In the genomic region with DNA sequence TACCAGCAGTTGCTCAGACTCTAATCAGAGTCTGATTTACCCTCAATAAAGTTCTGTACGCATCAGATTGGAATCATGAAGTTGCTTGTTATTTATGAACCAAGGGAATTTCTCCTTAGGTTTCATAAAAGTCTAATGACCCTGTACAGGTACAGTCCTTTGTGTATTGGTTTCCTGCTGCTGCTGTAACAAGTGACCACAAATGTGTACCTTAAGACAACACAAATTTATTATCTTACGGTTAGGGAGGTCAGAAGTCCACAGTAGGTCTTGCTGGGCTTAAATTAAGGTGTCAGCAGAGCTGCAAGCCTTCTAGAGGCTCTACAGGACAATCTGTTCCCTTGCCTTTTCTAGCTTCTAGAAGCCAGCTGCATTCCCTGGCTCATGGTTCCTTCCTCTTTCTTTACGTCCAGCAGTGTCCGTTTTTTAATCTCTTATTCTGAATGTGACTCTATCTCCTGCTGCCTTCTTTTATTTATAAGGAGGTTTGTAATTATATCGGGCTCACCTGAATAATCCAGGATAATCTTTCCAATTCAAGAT, we compare ENCODE assay signal across 1 cellular context.
TF ChIP-seq lines count a peak whose summit lies in the region.

No MANE protein-coding gene starts in this region.

TF ChIP-seq in HepG2, 621 proteins besides CTCF, POLR2A, EP300 and RAD21:
- no peak for TF ChIP-seq NR2F6 (IDR thresholded peaks at IDR 0.05)
- no peak for TF ChIP-seq NR2F6 (CRISPR knock-in tag; IDR thresholded peaks at IDR 0.05)
- TF ChIP-seq ZNF792 (CRISPR knock-in tag; IDR thresholded peaks at IDR 0.05) = no peak
- peak; percentile 96 for TF ChIP-seq ZNF12 (CRISPR knock-in tag; IDR thresholded peaks at IDR 0.05)
- TF ChIP-seq JUN (CRISPR knock-in tag; IDR thresholded peaks at IDR 0.05) = no peak
- TF ChIP-seq, protein P1, sequence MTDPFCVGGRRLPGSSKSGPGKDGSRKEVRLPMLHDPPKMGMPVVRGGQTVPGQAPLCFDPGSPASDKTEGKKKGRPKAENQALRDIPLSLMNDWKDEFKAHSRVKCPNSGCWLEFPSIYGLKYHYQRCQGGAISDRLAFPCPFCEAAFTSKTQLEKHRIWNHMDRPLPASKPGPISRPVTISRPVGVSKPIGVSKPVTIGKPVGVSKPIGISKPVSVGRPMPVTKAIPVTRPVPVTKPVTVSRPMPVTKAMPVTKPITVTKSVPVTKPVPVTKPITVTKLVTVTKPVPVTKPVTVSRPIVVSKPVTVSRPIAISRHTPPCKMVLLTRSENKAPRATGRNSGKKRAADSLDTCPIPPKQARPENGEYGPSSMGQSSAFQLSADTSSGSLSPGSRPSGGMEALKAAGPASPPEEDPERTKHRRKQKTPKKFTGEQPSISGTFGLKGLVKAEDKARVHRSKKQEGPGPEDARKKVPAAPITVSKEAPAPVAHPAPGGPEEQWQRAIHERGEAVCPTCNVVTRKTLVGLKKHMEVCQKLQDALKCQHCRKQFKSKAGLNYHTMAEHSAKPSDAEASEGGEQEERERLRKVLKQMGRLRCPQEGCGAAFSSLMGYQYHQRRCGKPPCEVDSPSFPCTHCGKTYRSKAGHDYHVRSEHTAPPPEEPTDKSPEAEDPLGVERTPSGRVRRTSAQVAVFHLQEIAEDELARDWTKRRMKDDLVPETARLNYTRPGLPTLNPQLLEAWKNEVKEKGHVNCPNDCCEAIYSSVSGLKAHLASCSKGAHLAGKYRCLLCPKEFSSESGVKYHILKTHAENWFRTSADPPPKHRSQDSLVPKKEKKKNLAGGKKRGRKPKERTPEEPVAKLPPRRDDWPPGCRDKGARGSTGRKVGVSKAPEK (CRISPR knock-in tag; IDR thresholded peaks at IDR 0.05; ENCODE audit: borderline replicate concordance) = no peak
- TF ChIP-seq, protein P2, sequence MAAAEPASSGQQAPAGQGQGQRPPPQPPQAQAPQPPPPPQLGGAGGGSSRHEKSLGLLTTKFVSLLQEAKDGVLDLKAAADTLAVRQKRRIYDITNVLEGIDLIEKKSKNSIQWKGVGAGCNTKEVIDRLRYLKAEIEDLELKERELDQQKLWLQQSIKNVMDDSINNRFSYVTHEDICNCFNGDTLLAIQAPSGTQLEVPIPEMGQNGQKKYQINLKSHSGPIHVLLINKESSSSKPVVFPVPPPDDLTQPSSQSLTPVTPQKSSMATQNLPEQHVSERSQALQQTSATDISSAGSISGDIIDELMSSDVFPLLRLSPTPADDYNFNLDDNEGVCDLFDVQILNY (CRISPR knock-in tag; conservative IDR thresholded peaks at IDR 0.05) = no peak
- TF ChIP-seq AGO1 (IDR thresholded peaks at IDR 0.05; ENCODE audit: low read depth, low read length, poor library complexity, severe bottlenecking) = no peak
- TF ChIP-seq, protein P3, sequence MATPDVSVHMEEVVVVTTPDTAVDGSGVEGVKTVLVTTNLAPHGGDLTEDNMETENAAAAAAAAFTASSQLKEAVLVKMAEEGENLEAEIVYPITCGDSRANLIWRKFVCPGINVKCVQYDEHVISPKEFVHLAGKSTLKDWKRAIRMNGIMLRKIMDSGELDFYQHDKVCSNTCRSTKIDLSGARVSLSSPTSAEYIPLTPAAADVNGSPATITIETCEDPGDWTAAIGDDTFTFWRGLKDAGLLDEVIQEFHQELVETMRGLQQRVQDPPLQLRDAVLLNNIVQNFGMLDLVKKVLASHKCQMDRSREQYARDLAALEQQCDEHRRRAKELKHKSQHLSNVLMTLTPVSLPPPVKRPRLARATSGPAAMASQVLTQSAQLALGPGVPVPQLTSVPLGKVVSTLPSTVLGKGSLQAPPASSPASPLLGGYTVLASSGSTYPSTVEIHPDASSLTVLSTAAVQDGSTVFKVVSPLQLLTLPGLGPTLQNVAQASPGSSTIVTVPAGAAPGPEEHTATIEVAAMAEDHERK (CRISPR knock-in tag; IDR thresholded peaks at IDR 0.05; ENCODE audit: low read depth) = no peak
- TF ChIP-seq STAG1 (CRISPR knock-in tag; IDR thresholded peaks at IDR 0.05) = no peak
- no peak for TF ChIP-seq ZNF703 (CRISPR knock-in tag; IDR thresholded peaks at IDR 0.05; ENCODE audit: borderline replicate concordance)
- no peak for TF ChIP-seq HCFC1 (IDR thresholded peaks at IDR 0.05; ENCODE audit: low read depth, low read length)
- no peak for TF ChIP-seq CCAR2 (optimal IDR thresholded peaks at IDR 0.05; ENCODE audit: low read depth, low read length)
- TF ChIP-seq PPARG (CRISPR knock-in tag; conservative IDR thresholded peaks at IDR 0.05) = no peak
- TF ChIP-seq REL (CRISPR knock-in tag; conservative IDR thresholded peaks at IDR 0.05) = no peak
- no peak for TF ChIP-seq SALL2 (CRISPR knock-in tag; IDR thresholded peaks at IDR 0.05)
- TF ChIP-seq HDAC6 (IDR thresholded peaks at IDR 0.05; ENCODE audit: low read depth, low read length) = no peak
- 0 out of 2 replicates have a peak, but pooled peaks have one; percentile 46 for TF ChIP-seq MBD4 (IDR thresholded peaks at IDR 0.05; ENCODE audit: borderline replicate concordance, low read length)
- TF ChIP-seq RBM22 (optimal IDR thresholded peaks at IDR 0.05; ENCODE audit: low read length) = peak; percentile 88
- TF ChIP-seq NFE2L2 (IDR thresholded peaks at IDR 0.05; ENCODE audit: low read length) = no peak
